Comparison of ENCODE assay signal across 5 cellular contexts in genomic region chr3:17257269-17257668, GRCh38.
"Had no signal": no experiment of that assay in that cellular context is flagged by ENCODE, and none has a peak within 500 bp of the region (broad histone marks: within the 10 kb centered on the region; RNA-seq: fewer than 3 reads in every experiment).

No MANE protein-coding gene starts in this region.

- H3K4me3 Mint-ChIP-seq: H9 had no signal

- ATAC-seq: K562 had no signal

- H3K27ac Mint-ChIP-seq: H9 had no signal

- H3K4me3 ChIP-seq: GM23248, K562 had no signal

- DNase-seq: GM23248, H9, HCEC 1CT, IMR-90 had no signal

- H3K27ac ChIP-seq: GM23248 had no signal

- H2AFZ ChIP-seq: GM23248 had no signal

- H3K9me3 Mint-ChIP-seq: H9 had no signal
